Comparison of ENCODE assay signal across 8 cellular contexts in genomic region chr10:13586676-13587355, GRCh38. TPM values are rescaled to one million over a fixed set of nuclear protein-coding genes. Genes with fewer than 3 reads are reported as not detected.
DNase-seq lines count a peak whose midpoint lies in the region; ATAC-seq, FAIRE-seq and TF ChIP-seq lines count a peak whose summit lies in the region.

TSS of gene PRPF18 (plus strand) at chr10:13586965. CDS start at chr10:13587087, 122 bp downstream.

- FAIRE-seq in endothelial cell of umbilical vein (lab: Jason Lieb, UNC) = peak; percentile 85

- H3K4ac ChIP-seq in IMR-90 (ENCODE audit: low read depth, low read length) = peak within 1 kb of the TSS; percentile 55; the same call in 1 of the 2 replicates

- H2AFZ ChIP-seq in IMR-90 (replicated peaks; ENCODE audit: low read length, poor library complexity) = peak within 1 kb of the TSS; percentile 92
- H2AFZ ChIP-seq in OCI-LY7 (ENCODE audit: low read length) = peak within 1 kb of the TSS; percentile 95
- peak within 1 kb of the TSS; percentile 92 for H2AFZ ChIP-seq in endothelial cell of umbilical vein (ENCODE audit: low read depth, low read length)

- H4K20me1 ChIP-seq in IMR-90 (ENCODE audit: insufficient read depth, low read length) (no peaks in the 10 kb centered on the region; the same call in 1 of the 2 replicates), OCI-LY7 (ENCODE audit: insufficient read depth, low read length) (no peaks in the 10 kb centered on the region), endothelial cell of umbilical vein (replicated peaks; ENCODE audit: control insufficient read depth, extremely low read depth, insufficient read depth, low read length) (no peaks in the 10 kb centered on the region)

- 0% methylated on average over 3 of the region's 38 CpGs; no CpG with 5 or more reads in 1 of the 2 experiments for WGBS in IMR-90 (ENCODE audit: extremely low coverage in 2 of 2, insufficient read length in 1 of 2), 2 experiments

- H3K18ac ChIP-seq in IMR-90 (ENCODE audit: low read depth, low read length) = no peak within 1 kb of the TSS

- H4K8ac ChIP-seq in IMR-90 (ENCODE audit: low read depth in 2 of 2, low read length in 2 of 2) = peak within 1 kb of the TSS; percentile 87 to 93

- H3K36me3 ChIP-seq in IMR-90 (ENCODE audit: control insufficient read depth, insufficient read depth, low read length) (0 out of 2 replicates have a peak, but pooled peaks cover 1% of the 10 kb centered on the region), OCI-LY7 (ENCODE audit: insufficient read depth, low read length) (no peaks in the 10 kb centered on the region), endothelial cell of umbilical vein (ENCODE audit: control insufficient read depth in 2 of 2, extremely low read depth in 1 of 2, insufficient read depth in 2 of 2, low read length in 2 of 2) (no peaks in the 10 kb centered on the region)

- peak within 1 kb of the TSS; percentile 90 for H4K5ac ChIP-seq in IMR-90 (ENCODE audit: low read depth, low read length)

- dilution Hi-C loops in IMR-90 (cut with HindIII; ENCODE audit: low sequenced_read_pairs, unreplicated experiment) = no loop called here
- dilution Hi-C loops in endothelial cell of umbilical vein (cut with MboI; ENCODE audit: extremely low pct_ligation_motif_present, low sequenced_read_pairs) = no loop called here

- H4K91ac ChIP-seq in IMR-90 (ENCODE audit: insufficient read depth, low read depth, low read length) = no peak within 1 kb of the TSS; the same call in 1 of the 2 replicates

- H3K14ac ChIP-seq in IMR-90 (replicated peaks; ENCODE audit: low read depth, low read length) = peak within 1 kb of the TSS; percentile 56

- H3K9me1 ChIP-seq in IMR-90 (ENCODE audit: insufficient read depth, low read length) (peaks cover 4% of the 10 kb centered on the region; the same call in 1 of the 2 replicates), endothelial cell of umbilical vein (replicated peaks; ENCODE audit: control insufficient read depth, extremely low read depth, insufficient read depth, low read length) (no peaks in the 10 kb centered on the region)

- peak within 1 kb of the TSS; percentile 86 for H3K4me3 ChIP-seq in IMR-90 (ENCODE audit: insufficient read depth, low read depth, low read length)
- peak within 1 kb of the TSS; percentile 91 for H3K4me3 ChIP-seq in OCI-LY7 (ENCODE audit: low read depth, low read length, poor library complexity, severe bottlenecking)
- H3K4me3 ChIP-seq in endothelial cell of umbilical vein (replicated peaks in 1 of 3; ENCODE audit: insufficient read depth in 1 of 3, low read depth in 1 of 3, low read length in 3 of 3) = peak within 1 kb of the TSS; percentile 65 to 97 (median 91)

- no TSS peak for BruUV-seq in IMR-90 (replicated peaks; lab: Mats Ljungman, UMichigan)
- no TSS peak for BruUV-seq in OCI-LY7 (replicated peaks; lab: Mats Ljungman, UMichigan)
- no TSS peak for BruUV-seq in endothelial cell of umbilical vein (replicated peaks; lab: Mats Ljungman, UMichigan)

- no peaks in the 10 kb centered on the region; the same call in 1 of the 2 replicates for H3K79me2 ChIP-seq in OCI-LY7 (ENCODE audit: insufficient read depth, low read depth, low read length)
- H3K79me2 ChIP-seq in endothelial cell of umbilical vein (ENCODE audit: control insufficient read depth, insufficient read depth, low read length) = peaks cover 23% of the 10 kb centered on the region

- in situ Hi-C loops in IMR-90 (cut with MboI; ENCODE audit: low sequenced_read_pairs) = no loop called here

- peak within 1 kb of the TSS; percentile 57; the same call in 1 of the 2 replicates for H3K23ac ChIP-seq in IMR-90 (ENCODE audit: low read depth, low read length)

- H3K4me2 ChIP-seq in IMR-90 (ENCODE audit: low read depth, low read length) (peak within 1 kb of the TSS; percentile 95), OCI-LY7 (ENCODE audit: low read length) (peak within 1 kb of the TSS; percentile 89), endothelial cell of umbilical vein (ENCODE audit: insufficient read depth, low read length) (peak within 1 kb of the TSS; percentile 69)

- H2BK5ac ChIP-seq in IMR-90 (ENCODE audit: low read depth, low read length, poor library complexity, severe bottlenecking) = no peak within 1 kb of the TSS

- H3K9me3 ChIP-seq in IMR-90 (ENCODE audit: control insufficient read depth, insufficient read depth, low read length) (no peaks in the 10 kb centered on the region), OCI-LY7 (ENCODE audit: low read length) (no peaks in the 10 kb centered on the region), endothelial cell of umbilical vein (replicated peaks; ENCODE audit: control insufficient read depth, insufficient read depth, low read length) (no peaks in the 10 kb centered on the region)

- peak; percentile 99 for ATAC-seq in GM21528 (IDR thresholded peaks at IDR 0.05; ENCODE audit: low FRiP score, unreplicated experiment)
- peak; percentile 100 for ATAC-seq in IMR-90 (ENCODE audit: low read depth)

- TF ChIP-seq POLR2A in IMR-90 (IDR thresholded peaks at IDR 0.05; ENCODE audit: low read depth, low read length) (peak; percentile 69; the same call in 1 of the 2 replicates), endothelial cell of umbilical vein (IDR thresholded peaks at IDR 0.05; ENCODE audit: low read depth, low read length) (peak; percentile 62)

- POLR2A ChIA-PET in IMR-90 (lab: Charles Lee; ENCODE audit: unreplicated experiment) = no interaction called here
- POLR2A ChIA-PET in OCI-LY7 (lab: Charles Lee) = no interaction called here
- POLR2A ChIA-PET in endothelial cell of umbilical vein (lab: Charles Lee) = no interaction called here

- H3K9ac ChIP-seq in IMR-90 (ENCODE audit: low read depth, low read length) (peak within 1 kb of the TSS; percentile 65), endothelial cell of umbilical vein (replicated peaks; ENCODE audit: extremely low read depth, insufficient read depth, low read length) (peak within 1 kb of the TSS; percentile 85)

- TF ChIP-seq CTCF in IMR-90 (conservative IDR thresholded peaks at IDR 0.05; ENCODE audit: low read depth, low read length) = peak; percentile 98
- TF ChIP-seq CTCF in OCI-LY7 (conservative IDR thresholded peaks at IDR 0.05; ENCODE audit: low read length) = peak; percentile 97
- peak; percentile 98 to 99 for TF ChIP-seq CTCF in endothelial cell of umbilical vein (IDR thresholded peaks at IDR 0.05; ENCODE audit: extremely low read depth in 1 of 2, insufficient read depth in 1 of 2, low read depth in 1 of 2, low read length in 2 of 2)

- CTCF ChIA-PET in IMR-90 (lab: Yijun Ruan, JAX) = interaction anchor here (0.5 to 1.6 kb wide), 5 partner anchors 10 to 1363 kb away, joined by 3 to 8 read pairs (median 4); partner anchors contain the start of gene OPTN
- CTCF ChIA-PET in OCI-LY7 (lab: Charles Lee; ENCODE audit: unreplicated experiment) = interaction anchor here (0.7 kb wide), 1 partner anchor 121 kb away, joined by 3 read pairs; no protein-coding TSS in a partner anchor
- CTCF ChIA-PET in endothelial cell of umbilical vein (lab: Charles Lee) = interaction anchor here (0.8 to 2.6 kb wide), 11 partner anchors 8 to 237 kb away, joined by 3 to 26 read pairs (median 3); no protein-coding TSS in a partner anchor

- H3K9me2 ChIP-seq in OCI-LY7 (ENCODE audit: insufficient read depth, low read length) = no peaks in the 10 kb centered on the region

- peaks cover 13 to 34% of the 10 kb centered on the region in 2 experiments for H3K79me1 ChIP-seq in IMR-90 (ENCODE audit: low read depth in 1 of 2, low read length in 2 of 2)

- no peak within 1 kb of the TSS for H2BK20ac ChIP-seq in IMR-90 (ENCODE audit: low read depth, low read length)

- H2AK9ac ChIP-seq in IMR-90 (replicated peaks; ENCODE audit: low read depth, low read length, poor library complexity) = peak within 1 kb of the TSS; percentile 89

- H3K4me1 ChIP-seq in IMR-90 (ENCODE audit: control insufficient read depth, insufficient read depth, low read length) (peaks cover 3% of the 10 kb centered on the region; the same call in 1 of the 2 replicates), OCI-LY7 (ENCODE audit: insufficient read depth, low read length, poor library complexity, severe bottlenecking) (peaks cover 11% of the 10 kb centered on the region), endothelial cell of umbilical vein (ENCODE audit: control insufficient read depth, extremely low read depth, insufficient read depth, low read length) (peaks cover 9% of the 10 kb centered on the region)

- H3K27ac ChIP-seq in IMR-90 (ENCODE audit: insufficient read depth, low read length) = peak within 1 kb of the TSS; percentile 19
- H3K27ac ChIP-seq in OCI-LY7 (ENCODE audit: low read depth, low read length, poor library complexity, severe bottlenecking) = no peak within 1 kb of the TSS
- peak within 1 kb of the TSS; percentile 25 for H3K27ac ChIP-seq in endothelial cell of umbilical vein (ENCODE audit: insufficient read depth, low read depth, low read length)

- H3K27me3 ChIP-seq in IMR-90 (ENCODE audit: control insufficient read depth, insufficient read depth, low read length) (peaks cover 8% of the 10 kb centered on the region), endothelial cell of umbilical vein (ENCODE audit: control insufficient read depth in 2 of 2, insufficient read depth in 2 of 2, low read length in 2 of 2) (peaks cover 5 to 24% of the 10 kb centered on the region in 2 experiments)

- no peak within 1 kb of the TSS for H2BK15ac ChIP-seq in IMR-90 (ENCODE audit: low read depth, low read length)

- no peak within 1 kb of the TSS for H2BK120ac ChIP-seq in IMR-90 (ENCODE audit: low read depth, low read length)

- peak; percentile 49 for TF ChIP-seq RAD21 in IMR-90 (IDR thresholded peaks at IDR 0.05; ENCODE audit: low read length)

- no peak within 1 kb of the TSS for H3K56ac ChIP-seq in IMR-90 (ENCODE audit: extremely low read depth, insufficient read depth, low read length)

- intact Hi-C loops in IMR-90 (cut with micrococcal nuclease) = loop anchor here (1.0 kb wide), 1 partner anchor 215 kb away; no protein-coding TSS in a partner anchor
- intact Hi-C loops in OCI-LY7 (cut with micrococcal nuclease; ENCODE audit: unreplicated experiment) = loop anchor here (2.0 kb wide), 1 partner anchor 214 kb away; no protein-coding TSS in a partner anchor
- intact Hi-C loops in endothelial cell of umbilical vein (cut with micrococcal nuclease) = loop anchor here (1.0 to 2.0 kb wide), 2 partner anchors 57 to 214 kb away; no protein-coding TSS in a partner anchor

- DNase-seq in DMS153 treated with DMSO at 0.1 percent for 48 hours (lab: John Stamatoyannopoulos, UW; ENCODE audit: unreplicated experiment) (peak; percentile 56), IMR-90 (peak; percentile 92), OCI-LY7 (ENCODE audit: low spot score) (peak; percentile 94), activated T-cell treated with anti-CD3 and anti-CD28 coated beads for 1 hour (ENCODE audit: low read depth) (peak; percentile 91), endothelial cell of umbilical vein (ENCODE audit: low read depth, low spot score) (peak; percentile 90), midbrain (lab: John Stamatoyannopoulos, UW) (peak; percentile 96)
- peak; percentile 83 to 89 for DNase-seq in stimulated activated CD8-positive, alpha-beta memory T cell treated with anti-CD3 and anti-CD28 coated beads, Interleukin-2, amount 100 ng/mL, for 1 hour (ENCODE audit: low read depth in 2 of 2)

- H2AK5ac ChIP-seq in IMR-90 (ENCODE audit: low read depth, low read length) = no peak within 1 kb of the TSS

RNA-seq across cellular contexts. Expression of gene PRPF18, which starts in this region (rescaled TPM):
- 10.0 and 34.4 TPM in 2 replicates for total RNA-seq in IMR-90 (2012; rRNA removed)
- polyA plus RNA-seq in IMR-90 (2012; rRNA removed) = 14.1 and 16.9 TPM in 2 replicates
- 1.1 and 2.4 TPM in 2 replicates for polyA plus RNA-seq in IMR-90 (2012; cell fraction: cytosol; rRNA removed)
- polyA plus RNA-seq in IMR-90 (2012; cell fraction: nucleus; rRNA removed; ENCODE audit: low replicate concordance) = 0.28 and 3.2 TPM in 2 replicates
- 21.1 and 32.4 TPM in 2 replicates for total RNA-seq in OCI-LY7 (2014; rRNA removed; shearing (Covaris generic))
- 23.3 and 24.1 TPM in 2 replicates for total RNA-seq in OCI-LY7 (2022)
- 21.0 and 23.1 TPM in 2 replicates for total RNA-seq in endothelial cell of umbilical vein
- polyA plus RNA-seq in endothelial cell of umbilical vein = 4.2 and 7.3 TPM in 2 replicates
- 14.1 and 16.9 TPM in 2 replicates for polyA plus RNA-seq in endothelial cell of umbilical vein (2011; cell fraction: cytosol; rRNA removed)
- polyA plus RNA-seq in endothelial cell of umbilical vein (2011; cell fraction: nucleus; rRNA removed) = 8.9 and 14.7 TPM in 2 replicates
- 21.3 and 30.1 TPM in 2 replicates for polyA plus RNA-seq in endothelial cell of umbilical vein (2012)
- polyA minus RNA-seq in endothelial cell of umbilical vein = 6.6 and 7.5 TPM in 2 replicates
- 4.4 TPM for polyA minus RNA-seq in endothelial cell of umbilical vein (2011; cell fraction: cytosol; rRNA and poly(A)+ RNA removed)
- 8.8 and 12.1 TPM in 2 replicates for polyA minus RNA-seq in endothelial cell of umbilical vein (2011; cell fraction: nucleus; rRNA and poly(A)+ RNA removed)
